Comparison of ENCODE assay signal across 12 cellular contexts in genomic region chr5:113231653-113232000, GRCh38.
"Had no signal": no experiment of that assay in that cellular context is flagged by ENCODE, and none has a peak within 500 bp of the region (broad histone marks: within the 10 kb centered on the region; RNA-seq: fewer than 3 reads in every experiment).

No MANE protein-coding gene starts in this region.

- H3K27me3 ChIP-seq: dorsolateral prefrontal cortex, upper lobe of left lung had no signal

- H3K4me3 ChIP-seq: dorsolateral prefrontal cortex, upper lobe of left lung had no signal

- DNase-seq: activated CD4-positive, alpha-beta T cell treated with anti-CD3 and anti-CD28 coated beads, Interleukin-2, amount 10 ng/mL, durations not matched to agents 24 days and 14 days; activated CD8-positive, alpha-beta T cell treated with anti-CD3 and anti-CD28 coated beads for 36 hours; activated naive CD4-positive, alpha-beta T cell treated with Interleukin-2 at 50 U/mL for 16 hours; activated naive CD8-positive, alpha-beta T cell treated with anti-CD3 and anti-CD28 coated beads, Interleukin-2, amount 10 ng/mL, durations not matched to agents 7 days and 5 days; activated T-cell treated with anti-CD3 and anti-CD28 coated beads, Interleukin-2, amount 50 U/mL, for 1 hour; amygdala; central memory CD4-positive, alpha-beta T cell; dorsolateral prefrontal cortex; hypothalamus; stimulated activated CD4-positive, alpha-beta T cell treated with anti-CD3 and anti-CD28 coated beads, Interleukin-2, amount 100 ng/mL, for 24 hours; stimulated activated naive CD8-positive, alpha-beta T cell treated with anti-CD3 and anti-CD28 coated beads, Interleukin-15, Interleukin-2, amounts not matched to agents 100 U/mL and 50 U/mL, for 24 hours; upper lobe of left lung had no signal

- ATAC-seq: activated CD8-positive, alpha-beta T cell treated with anti-CD3 and anti-CD28 coated beads for 36 hours had no signal

- H3K27ac ChIP-seq: dorsolateral prefrontal cortex had no signal

- H3K9me3 ChIP-seq: upper lobe of left lung had no signal

- H3K36me3 ChIP-seq: upper lobe of left lung had no signal
